14 cellular contexts compared by ENCODE assay signal in the genomic region with DNA sequence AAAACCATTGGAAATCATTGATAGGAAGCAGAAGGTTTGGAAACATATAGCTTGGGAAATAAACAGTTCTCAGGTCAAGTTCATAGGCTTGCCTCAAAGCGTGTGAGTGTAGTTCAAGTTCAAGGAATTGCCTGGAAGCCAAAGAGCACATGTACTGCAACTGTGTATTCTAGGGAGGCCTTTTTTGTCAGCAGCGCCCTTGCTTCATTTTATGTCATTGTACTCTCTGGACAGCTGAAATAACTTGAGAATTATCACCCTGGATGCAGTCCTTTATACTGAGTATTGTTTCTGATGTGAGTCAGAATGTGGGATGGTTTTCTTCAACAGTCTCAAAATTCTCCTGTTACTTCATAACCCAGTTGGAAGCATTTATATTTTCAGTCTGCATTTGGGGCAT. TPM values are rescaled to one million over a fixed set of nuclear protein-coding genes. Genes with fewer than 3 reads are reported as not detected.
DNase-seq lines count a peak whose midpoint lies in the region; ATAC-seq, FAIRE-seq and TF ChIP-seq lines count a peak whose summit lies in the region.
"Had no signal": no experiment of that assay in that cellular context is flagged by ENCODE, and none has a peak within 500 bp of the region (broad histone marks: within the 10 kb centered on the region; RNA-seq: fewer than 3 reads in every experiment).

No MANE protein-coding gene starts in this region.

- H3K9me2 ChIP-seq in GM23248 (ENCODE audit: insufficient read depth): no peaks in the 10 kb centered on the region

- peak overlapping the region; percentile 23 for H3K27ac ChIP-seq in GM23248
- no peak overlapping the region for H3K27ac ChIP-seq in astrocyte (ENCODE audit: low read depth, low read length)
- H3K27ac ChIP-seq: BLaER1, coronary artery, right lobe of liver had no signal

- no peak overlapping the region for H3K4me3 ChIP-seq in GM23248
- no peak overlapping the region for H3K4me3 ChIP-seq in astrocyte (ENCODE audit: insufficient read depth, low read depth, low read length)
- H3K4me3 ChIP-seq: BLaER1, coronary artery, right lobe of liver had no signal

- H3K36me3 Mint-ChIP-seq in astrocyte (ENCODE audit: low read depth, unreplicated experiment): no peaks in the 10 kb centered on the region
- H3K36me3 Mint-ChIP-seq: naive B cell had no signal

- no peaks in the 10 kb centered on the region for H3K27me3 Mint-ChIP-seq in astrocyte (ENCODE audit: low read depth, unreplicated experiment)
- H3K27me3 Mint-ChIP-seq: naive B cell had no signal

- TF ChIP-seq CTCF in astrocyte (IDR thresholded peaks at IDR 0.05; ENCODE audit: insufficient read depth, low read depth, low read length): no peak

- H3K79me2 ChIP-seq in GM23248 (ENCODE audit: insufficient read depth) (peaks cover 45% of the 10 kb centered on the region), astrocyte (ENCODE audit: insufficient read depth, low read length) (peaks cover 40% of the 10 kb centered on the region)

- H3K4me2 ChIP-seq in GM23248 (ENCODE audit: unreplicated experiment) (peak overlapping the region; percentile 22), astrocyte (ENCODE audit: low read length) (peak overlapping the region; percentile 14)
- H3K4me2 ChIP-seq: BLaER1 had no signal

- H3K4me1 Mint-ChIP-seq in astrocyte (ENCODE audit: low read depth, unreplicated experiment): peaks cover 17% of the 10 kb centered on the region
- H3K4me1 Mint-ChIP-seq: naive B cell had no signal

- no peaks in the 10 kb centered on the region for H3K36me3 ChIP-seq in GM23248 (ENCODE audit: low read depth)
- no peaks in the 10 kb centered on the region for H3K36me3 ChIP-seq in astrocyte (ENCODE audit: insufficient read depth, low read length)
- H3K36me3 ChIP-seq: right lobe of liver had no signal

- H3K27ac Mint-ChIP-seq in astrocyte (ENCODE audit: unreplicated experiment): no peak overlapping the region

- no peak for ATAC-seq in HG03565 (IDR thresholded peaks at IDR 0.05; ENCODE audit: unreplicated experiment)

- H3K9me3 ChIP-seq in GM23248 (ENCODE audit: low read depth): no peaks in the 10 kb centered on the region
- no peaks in the 10 kb centered on the region for H3K9me3 ChIP-seq in astrocyte (ENCODE audit: insufficient read depth, low read depth, low read length)
- H3K9me3 ChIP-seq: right lobe of liver had no signal

- DNase-seq in AG08395 (ENCODE audit: low spot score): peak; percentile 43
- peak; percentile 68 for DNase-seq in GM23248
- DNase-seq in astrocyte (ENCODE audit: low read depth): peak; percentile 62
- DNase-seq in glomerular visceral epithelial cell (ENCODE audit: extremely low spot score): peak; percentile 11
- no peak for DNase-seq in HUDEP-2 (lab: John Stamatoyannopoulos, UW; ENCODE audit: unreplicated experiment in 76 of 76)
- DNase-seq in NK-92 treated with Interleukin-12 subunit alpha and Interleukin-12 subunit beta, amount 100 ng/mL, for 24 hours (lab: John Stamatoyannopoulos, UW): no peak
- DNase-seq in superior temporal gyrus (ENCODE audit: extremely low spot score): no peak
- DNase-seq: naive B cell, NCI-H2227 treated with DMSO at 0.1 percent for 48 hours, right lobe of liver had no signal

- H3K9ac ChIP-seq in GM23248 (no peak overlapping the region), astrocyte (ENCODE audit: low read length) (no peak overlapping the region)
- H3K9ac ChIP-seq: BLaER1 had no signal

- in situ Hi-C loops in GM23248 (cut with MboI): no loop called here

- H3K27me3 ChIP-seq in GM23248 (replicated peaks; ENCODE audit: insufficient read depth): no peaks in the 10 kb centered on the region
- no peaks in the 10 kb centered on the region for H3K27me3 ChIP-seq in astrocyte (ENCODE audit: insufficient read depth, low read length)
- H3K27me3 ChIP-seq: BLaER1, right lobe of liver had no signal

- FAIRE-seq in astrocyte (lab: Jason Lieb, UNC): no peak
- FAIRE-seq: GM18507 had no signal

- no peak overlapping the region for H2AFZ ChIP-seq in GM23248
- H2AFZ ChIP-seq in astrocyte (ENCODE audit: low read depth, low read length): no peak overlapping the region

- 42 to 46% methylated on average over 2 of the region's 2 CpGs for WGBS in GM23248 (ENCODE audit: low coverage in 1 of 2, low lambda C conversion rate in 2 of 2, missing lambda C conversion rate in 2 of 2), 2 experiments

- H3K4me1 ChIP-seq in GM23248 (ENCODE audit: insufficient read depth) (peaks cover 25% of the 10 kb centered on the region), astrocyte (ENCODE audit: insufficient read depth, low read length) (peaks cover 11% of the 10 kb centered on the region)
- H3K4me1 ChIP-seq: BLaER1 had no signal

- H3F3A ChIP-seq in GM23248 (ENCODE audit: insufficient read depth): peaks cover 18% of the 10 kb centered on the region

- no peaks in the 10 kb centered on the region for H3K9me3 Mint-ChIP-seq in astrocyte (ENCODE audit: unreplicated experiment)
- H3K9me3 Mint-ChIP-seq: naive B cell had no signal

- no peaks in the 10 kb centered on the region for H4K20me1 ChIP-seq in GM23248 (ENCODE audit: insufficient read depth)
- peaks cover 60% of the 10 kb centered on the region for H4K20me1 ChIP-seq in astrocyte (ENCODE audit: insufficient read depth, low read length)

- no peak overlapping the region for H3K4me3 Mint-ChIP-seq in astrocyte (ENCODE audit: unreplicated experiment)
- H3K4me3 Mint-ChIP-seq: naive B cell had no signal

RNA-seq across cellular contexts. Expression of gene EVL, which starts 16.0 kb away (rescaled TPM):
- 15.8 and 29.9 TPM in 2 replicates for total RNA-seq in GM23248 (2014; rRNA removed; shearing (Covaris generic))
- polyA plus RNA-seq in GM23248 (2016; fragmentation: Nextera tagmentation; extraction: Ambion mirVana): 6.2 and 6.6 TPM in 2 replicates
- 48.9 and 50.2 TPM in 2 replicates for total RNA-seq in astrocyte

Comparison
In these comparisons a context has a peak if more than half of its experiments do, and no peak if none do; other contexts are left out.
1. DNase-seq: peak in AG08395 (single experiment), GM23248 (single experiment), astrocyte (single experiment) and glomerular visceral epithelial cell (single experiment); none in HUDEP-2 (0 of 76), NK-92 treated with Interleukin-12 subunit alpha and Interleukin-12 subunit beta, amount 100 ng/mL, for 24 hours (single experiment) and superior temporal gyrus (single experiment).